ENCODE assay signal across 8 cellular contexts in the genomic region with DNA sequence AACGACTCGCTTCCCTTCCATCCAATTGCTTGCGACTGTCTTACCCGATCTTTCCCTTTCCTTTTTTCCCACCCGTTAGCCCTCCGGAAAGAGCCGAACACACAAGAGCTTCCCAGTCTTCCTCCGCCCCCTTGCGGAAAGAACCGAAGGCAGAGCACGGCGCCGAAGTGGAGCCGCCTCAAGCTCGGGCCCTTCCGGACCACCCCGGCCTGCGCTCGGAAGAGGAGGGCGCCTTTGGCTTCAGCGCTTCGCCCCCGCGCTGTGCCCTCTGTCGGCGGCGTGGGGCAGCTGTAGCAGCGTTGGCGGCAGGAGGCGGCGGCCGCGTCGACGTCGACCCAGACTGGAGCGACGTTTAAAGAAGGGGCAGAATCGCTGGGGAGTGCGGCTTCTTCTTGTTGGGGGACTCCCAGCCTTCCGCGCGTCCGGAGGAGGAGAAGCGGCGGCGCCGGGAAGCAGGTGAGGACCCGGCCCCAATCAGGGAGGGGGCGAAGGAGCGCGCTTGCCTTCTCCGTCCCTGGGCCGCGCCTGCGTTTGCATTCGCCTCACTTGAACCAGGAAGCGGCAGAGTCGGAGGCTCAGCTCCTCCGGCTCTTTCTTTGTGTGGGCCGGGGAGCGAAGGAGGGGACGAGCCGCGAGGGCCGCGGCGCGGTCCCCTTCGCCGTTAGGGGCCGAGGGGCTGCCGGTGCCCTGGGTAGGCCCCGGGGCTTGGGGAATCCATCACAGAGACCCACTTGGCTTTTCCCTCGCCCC. TPM values are rescaled to one million over a fixed set of nuclear protein-coding genes. Genes with fewer than 3 reads are reported as not detected.
DNase-seq lines count a peak whose midpoint lies in the region; TF ChIP-seq lines count a peak whose summit lies in the region.

A gene with protein sequence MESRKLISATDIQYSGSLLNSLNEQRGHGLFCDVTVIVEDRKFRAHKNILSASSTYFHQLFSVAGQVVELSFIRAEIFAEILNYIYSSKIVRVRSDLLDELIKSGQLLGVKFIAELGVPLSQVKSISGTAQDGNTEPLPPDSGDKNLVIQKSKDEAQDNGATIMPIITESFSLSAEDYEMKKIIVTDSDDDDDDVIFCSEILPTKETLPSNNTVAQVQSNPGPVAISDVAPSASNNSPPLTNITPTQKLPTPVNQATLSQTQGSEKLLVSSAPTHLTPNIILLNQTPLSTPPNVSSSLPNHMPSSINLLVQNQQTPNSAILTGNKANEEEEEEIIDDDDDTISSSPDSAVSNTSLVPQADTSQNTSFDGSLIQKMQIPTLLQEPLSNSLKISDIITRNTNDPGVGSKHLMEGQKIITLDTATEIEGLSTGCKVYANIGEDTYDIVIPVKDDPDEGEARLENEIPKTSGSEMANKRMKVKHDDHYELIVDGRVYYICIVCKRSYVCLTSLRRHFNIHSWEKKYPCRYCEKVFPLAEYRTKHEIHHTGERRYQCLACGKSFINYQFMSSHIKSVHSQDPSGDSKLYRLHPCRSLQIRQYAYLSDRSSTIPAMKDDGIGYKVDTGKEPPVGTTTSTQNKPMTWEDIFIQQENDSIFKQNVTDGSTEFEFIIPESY (plus strand): TSS at position 291 of the 750 bp plus-strand sequence. CDS start 2,604 bp downstream, outside the sequence.

- TF ChIP-seq EP300 in neural cell (conservative IDR thresholded peaks at IDR 0.05; ENCODE audit: poor library complexity, severe bottlenecking) (no peak), stomach (IDR thresholded peaks at IDR 0.05) (no peak)

- peak in 2 of 4 donors; percentile 30 to 43 for TF ChIP-seq POLR2A in stomach (IDR thresholded peaks at IDR 0.05)

- H3K9me2 ChIP-seq in neural cell (ENCODE audit: insufficient read depth, low read length), result no peaks in the 10 kb centered on the region

- no peaks in the 10 kb centered on the region for H3F3A ChIP-seq in neural cell (ENCODE audit: insufficient read depth, low read length, poor library complexity, severe bottlenecking)

- TF ChIP-seq CTCF in neural cell (IDR thresholded peaks at IDR 0.05; ENCODE audit: poor library complexity, severe bottlenecking), result peak; percentile 89
- peak in 5 of 7 experiments; percentile 49 to 74 (median 59) for TF ChIP-seq CTCF in stomach (IDR thresholded peaks at IDR 0.05)

- peak within 1 kb of the TSS; percentile 85 for H3K27ac ChIP-seq in neural cell (ENCODE audit: low read length)
- H3K27ac ChIP-seq in stomach, result peak within 1 kb of the TSS; percentile 85 to 95 (median 91)

- no peak within 1 kb of the TSS for H3K4me2 ChIP-seq in neural cell (ENCODE audit: low read length)

- peak within 1 kb of the TSS; percentile 45 for H2AFZ ChIP-seq in neural cell (ENCODE audit: low read depth, low read length)

- H3K79me2 ChIP-seq in neural cell (replicated peaks; ENCODE audit: insufficient read depth, low read length), result peaks cover 22% of the 10 kb centered on the region

- peak; percentile 92 for DNase-seq in GDM1 (lab: John Stamatoyannopoulos, UW)
- peak; percentile 97 to 98 for DNase-seq in HAP-1 (ENCODE audit: low spot score in 2 of 2)
- DNase-seq in MG63, result peak; percentile 89
- DNase-seq in SIG-M5 (lab: John Stamatoyannopoulos, UW), result peak; percentile 41
- peak; percentile 72 for DNase-seq in activated gamma-delta T cell (lab: John Stamatoyannopoulos, UW)
- DNase-seq in fibroblast of the conjunctiva (ENCODE audit: low read depth), result peak; percentile 90
- peak; percentile 88 for DNase-seq in stomach

- H3K4me1 ChIP-seq in HAP-1, result peaks cover 15% of the 10 kb centered on the region
- peaks cover 0 to 14% (median 0%) of the 10 kb centered on the region in 4 donors for H3K4me1 ChIP-seq in stomach

- peak; percentile 57 for TF ChIP-seq RAD21 in neural cell (conservative IDR thresholded peaks at IDR 0.05)

- H3K27me3 ChIP-seq in HAP-1 (ENCODE audit: low read depth) (peaks cover 20% of the 10 kb centered on the region), MG63 (no peaks in the 10 kb centered on the region), neural cell (ENCODE audit: insufficient read depth, low read depth, low read length) (peaks cover 8% of the 10 kb centered on the region), stomach (no peaks in the 10 kb centered on the region)

- H3K4me3 ChIP-seq in HAP-1 (peak within 1 kb of the TSS; percentile 66), MG63 (peak within 1 kb of the TSS; percentile 72), neural cell (ENCODE audit: low read length) (peak within 1 kb of the TSS; percentile 79), stomach (peak within 1 kb of the TSS; percentile 57 to 69 (median 68))

- H3K36me3 ChIP-seq in HAP-1 (replicated peaks) (peaks cover 26% of the 10 kb centered on the region), MG63 (peaks cover 12% of the 10 kb centered on the region), neural cell (ENCODE audit: insufficient read depth, low read length) (no peaks in the 10 kb centered on the region), stomach (peaks cover 5 to 19% (median 15%) of the 10 kb centered on the region in 4 donors)

- WGBS in stomach, 5 donors, result 0 to 52% (median 5%) methylated on average over 38 to 75 of the region's 75 CpGs

- H3K9ac ChIP-seq in neural cell (ENCODE audit: low read length), result peak within 1 kb of the TSS; percentile 88

- H4K20me1 ChIP-seq in neural cell (ENCODE audit: insufficient read depth), result no peaks in the 10 kb centered on the region

- in situ Hi-C loops in HAP-1 (cut with MboI; ENCODE audit: low sequenced_read_pairs), result no loop called here

- intact Hi-C loops in stomach (cut with DNase I; ENCODE audit: low total_unique reads), result no loop called here

- no peaks in the 10 kb centered on the region for H3K9me3 ChIP-seq in HAP-1
- no peaks in the 10 kb centered on the region for H3K9me3 ChIP-seq in MG63
- no peaks in the 10 kb centered on the region for H3K9me3 ChIP-seq in neural cell (ENCODE audit: low read length)
- H3K9me3 ChIP-seq in stomach, result no peaks in the 10 kb centered on the region

TF ChIP-seq in neural cell, 6 proteins besides CTCF, POLR2A, EP300 and RAD21:
- TF ChIP-seq, protein P1, sequence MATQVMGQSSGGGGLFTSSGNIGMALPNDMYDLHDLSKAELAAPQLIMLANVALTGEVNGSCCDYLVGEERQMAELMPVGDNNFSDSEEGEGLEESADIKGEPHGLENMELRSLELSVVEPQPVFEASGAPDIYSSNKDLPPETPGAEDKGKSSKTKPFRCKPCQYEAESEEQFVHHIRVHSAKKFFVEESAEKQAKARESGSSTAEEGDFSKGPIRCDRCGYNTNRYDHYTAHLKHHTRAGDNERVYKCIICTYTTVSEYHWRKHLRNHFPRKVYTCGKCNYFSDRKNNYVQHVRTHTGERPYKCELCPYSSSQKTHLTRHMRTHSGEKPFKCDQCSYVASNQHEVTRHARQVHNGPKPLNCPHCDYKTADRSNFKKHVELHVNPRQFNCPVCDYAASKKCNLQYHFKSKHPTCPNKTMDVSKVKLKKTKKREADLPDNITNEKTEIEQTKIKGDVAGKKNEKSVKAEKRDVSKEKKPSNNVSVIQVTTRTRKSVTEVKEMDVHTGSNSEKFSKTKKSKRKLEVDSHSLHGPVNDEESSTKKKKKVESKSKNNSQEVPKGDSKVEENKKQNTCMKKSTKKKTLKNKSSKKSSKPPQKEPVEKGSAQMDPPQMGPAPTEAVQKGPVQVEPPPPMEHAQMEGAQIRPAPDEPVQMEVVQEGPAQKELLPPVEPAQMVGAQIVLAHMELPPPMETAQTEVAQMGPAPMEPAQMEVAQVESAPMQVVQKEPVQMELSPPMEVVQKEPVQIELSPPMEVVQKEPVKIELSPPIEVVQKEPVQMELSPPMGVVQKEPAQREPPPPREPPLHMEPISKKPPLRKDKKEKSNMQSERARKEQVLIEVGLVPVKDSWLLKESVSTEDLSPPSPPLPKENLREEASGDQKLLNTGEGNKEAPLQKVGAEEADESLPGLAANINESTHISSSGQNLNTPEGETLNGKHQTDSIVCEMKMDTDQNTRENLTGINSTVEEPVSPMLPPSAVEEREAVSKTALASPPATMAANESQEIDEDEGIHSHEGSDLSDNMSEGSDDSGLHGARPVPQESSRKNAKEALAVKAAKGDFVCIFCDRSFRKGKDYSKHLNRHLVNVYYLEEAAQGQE (IDR thresholded peaks at IDR 0.05; ENCODE audit: borderline replicate concordance), result peak; percentile 37
- TF ChIP-seq TAF1 (IDR thresholded peaks at IDR 0.05; ENCODE audit: low read depth), result peak; percentile 56
- TF ChIP-seq MXI1 (conservative IDR thresholded peaks at IDR 0.05; ENCODE audit: poor library complexity, severe bottlenecking), result peak; percentile 38
- peak; percentile 92 for TF ChIP-seq POLR2AphosphoS5 (IDR thresholded peaks at IDR 0.05)
- peak; percentile 71 for TF ChIP-seq SMC3 (conservative IDR thresholded peaks at IDR 0.05; ENCODE audit: poor library complexity)
- no peak for TF ChIP-seq EZH2 (IDR thresholded peaks at IDR 0.05; ENCODE audit: borderline replicate concordance, insufficient read depth, low read length, poor library complexity, severe bottlenecking)
TF ChIP-seq in neural cell: peak in this region for 5.

RNA-seq across cellular contexts. Expression of the gene that starts here (rescaled TPM):
- total RNA-seq in MG63 (2014; rRNA removed; shearing (Covaris generic); ENCODE audit: low replicate concordance), result 8.2 and 16.5 TPM in 2 replicates
- polyA plus RNA-seq in neural cell (20.2 and 21.4 TPM in 2 replicates), stomach (1 to 10 TPM; 2.9 to 5.3 (median 4.5) TPM)
- polyA minus RNA-seq in neural cell, result 75.2 and 90.5 TPM in 2 replicates
- 10 to 100 TPM in 1 of 5 donors, 1 to 10 TPM in 3, under 1 TPM in 1; 0.58 to 15.1 (median 2.7) TPM for total RNA-seq in stomach

Comparison
In these comparisons a context has a peak if more than half of its experiments do, and no peak if none do; other contexts are left out.
1. Peak in every context shown above with its lines: DNase-seq, H3K4me3 ChIP-seq and H3K27ac ChIP-seq.
2. DNase-seq: peak in every context shown above with its lines; median percentile 98 in HAP-1; 92 in GDM1; 90 in fibroblast of the conjunctiva; 89 in MG63; 88 in stomach; 72 in activated gamma-delta T cell; 41 in SIG-M5.